In genomic region chr17:82750241-82750905, GRCh38 we compare ENCODE assay signal across 1 cellular context.
TF ChIP-seq lines count a peak whose summit lies in the region.

No MANE protein-coding gene starts in this region.

TF ChIP-seq in HepG2, 621 proteins besides CTCF, POLR2A, EP300 and RAD21:
- TF ChIP-seq ZNF501 (CRISPR knock-in tag; IDR thresholded peaks at IDR 0.05) (no peak), ZBTB38 (CRISPR knock-in tag; IDR thresholded peaks at IDR 0.05) (peak; percentile 91), RXRA (CRISPR knock-in tag; IDR thresholded peaks at IDR 0.05) (0 out of 2 replicates have a peak, but pooled peaks have one; percentile 17), AGO2 (optimal IDR thresholded peaks at IDR 0.05; ENCODE audit: low read depth, low read length) (peak; percentile 47), GPBP1L1 (CRISPR knock-in tag; IDR thresholded peaks at IDR 0.05) (no peak), PCBP1 (IDR thresholded peaks at IDR 0.05; ENCODE audit: borderline replicate concordance, low read depth, low read length) (0 out of 2 replicates have a peak, but pooled peaks have one; percentile 65), ZNF605 (CRISPR knock-in tag; IDR thresholded peaks at IDR 0.05) (no peak), ZSCAN12 (CRISPR knock-in tag; IDR thresholded peaks at IDR 0.05) (no peak), REL (CRISPR knock-in tag; conservative IDR thresholded peaks at IDR 0.05) (no peak), SP2 (CRISPR knock-in tag; IDR thresholded peaks at IDR 0.05) (no peak), PRPF4 (IDR thresholded peaks at IDR 0.05; ENCODE audit: low read depth, low read length, poor library complexity, severe bottlenecking) (peak; percentile 50), ZNF687 (CRISPR knock-in tag; IDR thresholded peaks at IDR 0.05) (0 out of 2 replicates have a peak, but pooled peaks have one; percentile 13), TMF1 (CRISPR knock-in tag; IDR thresholded peaks at IDR 0.05; ENCODE audit: low read depth) (no peak), REST (IDR thresholded peaks at IDR 0.05; ENCODE audit: borderline replicate concordance in 1 of 2, low read depth in 1 of 2, low read length in 2 of 2) (no peak)
